ENCODE assay signal across 8 cellular contexts in the genomic region with DNA sequence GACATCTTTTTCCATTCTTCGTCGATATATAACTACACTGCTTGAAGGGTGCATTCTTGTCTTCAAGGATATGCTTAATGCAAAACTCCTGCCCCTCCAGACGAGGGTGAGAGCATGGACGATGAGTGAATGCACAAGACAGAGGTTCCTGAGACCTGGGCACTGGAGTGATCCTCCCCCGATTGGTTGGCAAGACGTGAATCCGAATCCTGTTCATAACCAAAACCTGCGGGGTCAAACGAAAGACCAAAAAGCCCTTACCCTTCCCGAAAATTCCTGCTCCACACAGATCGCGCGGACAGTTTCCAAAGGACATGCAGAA. TPM values are rescaled to one million over a fixed set of nuclear protein-coding genes. Genes with fewer than 3 reads are reported as not detected.
DNase-seq lines count a peak whose midpoint lies in the region; ATAC-seq and TF ChIP-seq lines count a peak whose summit lies in the region.

No MANE protein-coding gene starts in this region.

- peak overlapping the region; percentile 92 for H3K4me3 Mint-ChIP-seq in activated CD4-positive, alpha-beta T cell treated with anti-CD3 and anti-CD28 coated beads, Interleukin-2, amount 10 ng/mL, durations not matched to agents 7 days and 5 days
- peak overlapping the region; percentile 98 for H3K4me3 Mint-ChIP-seq in nephron progenitor cell

- POLR2A ChIA-PET in activated CD4-positive, alpha-beta T cell treated with anti-CD3 and anti-CD28 coated beads, Interleukin-2, amount 10 ng/mL, durations not matched to agents 7 days and 5 days (lab: Charles Lee): no interaction called here

- H3K36me3 Mint-ChIP-seq in activated CD4-positive, alpha-beta T cell treated with anti-CD3 and anti-CD28 coated beads, Interleukin-2, amount 10 ng/mL, durations not matched to agents 7 days and 5 days (ENCODE audit: low read depth): peaks cover 45% of the 10 kb centered on the region
- H3K36me3 Mint-ChIP-seq in nephron progenitor cell (ENCODE audit: low read depth): peaks cover 49% of the 10 kb centered on the region

- H3K9me3 Mint-ChIP-seq in activated CD4-positive, alpha-beta T cell treated with anti-CD3 and anti-CD28 coated beads, Interleukin-2, amount 10 ng/mL, durations not matched to agents 7 days and 5 days: no peaks in the 10 kb centered on the region
- no peaks in the 10 kb centered on the region for H3K9me3 Mint-ChIP-seq in nephron progenitor cell

- H3K4me1 Mint-ChIP-seq in activated CD4-positive, alpha-beta T cell treated with anti-CD3 and anti-CD28 coated beads, Interleukin-2, amount 10 ng/mL, durations not matched to agents 7 days and 5 days: peaks cover 41% of the 10 kb centered on the region
- peaks cover 44% of the 10 kb centered on the region for H3K4me1 Mint-ChIP-seq in nephron progenitor cell

- intact Hi-C loops in esophagus squamous epithelium (cut with DNase I): no loop called here

- H3K27me3 Mint-ChIP-seq in activated CD4-positive, alpha-beta T cell treated with anti-CD3 and anti-CD28 coated beads, Interleukin-2, amount 10 ng/mL, durations not matched to agents 7 days and 5 days: no peaks in the 10 kb centered on the region
- H3K27me3 Mint-ChIP-seq in nephron progenitor cell (ENCODE audit: low read depth, poor library complexity): peaks cover 3% of the 10 kb centered on the region

- H3K9me3 ChIP-seq in SK-N-MC (ENCODE audit: low read depth, low read length) (no peaks in the 10 kb centered on the region), esophagus squamous epithelium (no peaks in the 10 kb centered on the region)

- CTCF ChIA-PET in activated CD4-positive, alpha-beta T cell treated with anti-CD3 and anti-CD28 coated beads, Interleukin-2, amount 10 ng/mL, durations not matched to agents 7 days and 5 days (lab: Charles Lee): interaction anchor here (0.6 to 1.6 kb wide), 2 partner anchors 9 to 28 kb away, joined by 4 to 10 read pairs; no protein-coding TSS in a partner anchor

- H3K9ac ChIP-seq in SK-N-MC (ENCODE audit: insufficient read length): peak overlapping the region; percentile 89

- TF ChIP-seq CTCF in esophagus squamous epithelium (IDR thresholded peaks at IDR 0.05) (no peak), nephron progenitor cell (IDR thresholded peaks at IDR 0.05) (no peak)

- H3K4me3 ChIP-seq in SK-N-MC: peak overlapping the region; percentile 84
- H3K4me3 ChIP-seq in esophagus squamous epithelium: peak overlapping the region; percentile 74 to 92 (median 78)

- H3K27ac ChIP-seq in SK-N-MC: peak overlapping the region; percentile 78; the same call in 1 of the 2 replicates
- H3K27ac ChIP-seq in esophagus squamous epithelium: peak overlapping the region; percentile 92 to 97 (median 93)

- H3K27me3 ChIP-seq in esophagus squamous epithelium: no peaks in the 10 kb centered on the region

- TF ChIP-seq POLR2A in esophagus squamous epithelium (IDR thresholded peaks at IDR 0.05): no peak

- H3K4me1 ChIP-seq in esophagus squamous epithelium: peaks cover 18 to 58% (median 41%) of the 10 kb centered on the region in 3 donors

- H3K36me3 ChIP-seq in SK-N-MC (ENCODE audit: insufficient read depth, low read length) (peaks cover 41% of the 10 kb centered on the region), esophagus squamous epithelium (peaks cover 0 to 39% (median 8%) of the 10 kb centered on the region in 3 donors)

- 0 to 5% methylated on average over 10 to 11 of the region's 13 CpGs for WGBS in esophagus squamous epithelium, 2 donors

- no peak for DNase-seq in activated CD4-positive, alpha-beta T cell treated with anti-CD3 and anti-CD28 coated beads, Interleukin-2, amount 10 ng/mL, durations not matched to agents 7 days and 5 days
- DNase-seq in activated CD4-positive, alpha-beta T cell treated with anti-CD3 and anti-CD28 coated beads for 48 hours: no peak
- DNase-seq in SK-N-MC (ENCODE audit: low read depth, low spot score) (no peak), esophagus squamous epithelium (lab: John Stamatoyannopoulos, UW) (no peak), nephron progenitor cell (no peak)
- DNase-seq in stimulated activated CD8-positive, alpha-beta memory T cell treated with anti-CD3 and anti-CD28 coated beads, Interleukin-4, amount 100 ng/mL, for 48 hours: no peak

- ATAC-seq in GM21737 (IDR thresholded peaks at IDR 0.05; ENCODE audit: unreplicated experiment) (no peak), HG03108 (IDR thresholded peaks at IDR 0.05; ENCODE audit: unreplicated experiment) (no peak)

- H3K27ac Mint-ChIP-seq in activated CD4-positive, alpha-beta T cell treated with anti-CD3 and anti-CD28 coated beads, Interleukin-2, amount 10 ng/mL, durations not matched to agents 7 days and 5 days: peak overlapping the region; percentile 98
- H3K27ac Mint-ChIP-seq in nephron progenitor cell: peak overlapping the region; percentile 99

RNA-seq across cellular contexts. Expression of a gene that starts 0.7 kb away (rescaled TPM):
- total RNA-seq in activated CD4-positive, alpha-beta T cell treated with anti-CD3 and anti-CD28 coated beads, Interleukin-2, amount 10 ng/mL, durations not matched to agents 7 days and 5 days: 10 to 100 TPM; 44.1 to 44.5 TPM
- total RNA-seq in esophagus squamous epithelium: 10 to 100 TPM; 23.9 to 46.0 (median 33.3) TPM

RNA-seq across cellular contexts. Expression of a gene that starts 35.1 kb away (rescaled TPM):
- total RNA-seq in activated CD4-positive, alpha-beta T cell treated with anti-CD3 and anti-CD28 coated beads, Interleukin-2, amount 10 ng/mL, durations not matched to agents 7 days and 5 days: 10 to 100 TPM; 51.6 to 53.7 TPM
- total RNA-seq in esophagus squamous epithelium: 10 to 100 TPM; 16.2 to 23.3 (median 18.5) TPM
